Comparison of ENCODE assay signal across 8 cellular contexts in genomic region chr19:6271251-6271650, GRCh38. TPM values are rescaled to one million over a fixed set of nuclear protein-coding genes. Genes with fewer than 3 reads are reported as not detected.
DNase-seq lines count a peak whose midpoint lies in the region; ATAC-seq and TF ChIP-seq lines count a peak whose summit lies in the region.

No MANE protein-coding gene starts in this region.

- H3K27ac Mint-ChIP-seq in H9, result peak overlapping the region; percentile 90 to 94 (median 91); a peak in 5 of 7 replicates

- H3K79me2 ChIP-seq in H9 (ENCODE audit: insufficient read depth, low read length), result peaks cover 36% of the 10 kb centered on the region; the same call in 1 of the 2 replicates

- no peaks in the 10 kb centered on the region for H3K9me3 ChIP-seq in H9 (ENCODE audit: control insufficient read depth, low read depth, low read length)
- H3K9me3 ChIP-seq in ascending aorta, result no peaks in the 10 kb centered on the region
- H3K9me3 ChIP-seq in right cardiac atrium (ENCODE audit: control insufficient read depth, low read length), result no peaks in the 10 kb centered on the region

- H4K20me1 ChIP-seq in H9 (ENCODE audit: control insufficient read depth, insufficient read depth, insufficient read length), result no peaks in the 10 kb centered on the region

- no CpG with 5 or more reads among the region's 9 CpGs for WGBS in H9 (ENCODE audit: extremely low coverage, insufficient read length, low lambda C conversion rate)
- WGBS in right cardiac atrium, result 24% methylated on average over 9 of the region's 9 CpGs

- H2BK12ac ChIP-seq in H9 (ENCODE audit: insufficient read length, low read depth, low read length), result no peak overlapping the region

- H3K9me3 Mint-ChIP-seq in H9, result no peaks in the 10 kb centered on the region

- no peak overlapping the region for H2BK15ac ChIP-seq in H9 (ENCODE audit: low read depth, low read length)

- no peak overlapping the region for H3K23ac ChIP-seq in H9 (ENCODE audit: insufficient read length, low read depth, low read length)

- H3K36me3 ChIP-seq in ascending aorta, result peaks cover 21 to 33% of the 10 kb centered on the region in 2 donors

- no peaks in the 10 kb centered on the region for H3K27me3 ChIP-seq in H9 (ENCODE audit: insufficient read depth, low read length)
- H3K27me3 ChIP-seq in ascending aorta, result no peaks in the 10 kb centered on the region
- no peaks in the 10 kb centered on the region for H3K27me3 ChIP-seq in right cardiac atrium (ENCODE audit: control insufficient read depth, insufficient read depth)

- no peak overlapping the region for H2BK120ac ChIP-seq in H9 (ENCODE audit: low read depth, low read length, poor library complexity, severe bottlenecking)

- peaks cover 47 to 55% of the 10 kb centered on the region in 2 experiments for H3K4me1 Mint-ChIP-seq in H9

- peaks cover 25 to 45% (median 45%) of the 10 kb centered on the region in 3 experiments; a peak in 6 of 7 replicates for H3K36me3 Mint-ChIP-seq in H9 (ENCODE audit: insufficient read depth in 1 of 3, low read depth in 3 of 3)

- H3K27ac ChIP-seq in H9 (ENCODE audit: insufficient read length, low read depth, low read length) (no peak overlapping the region), ascending aorta (peak overlapping the region; percentile 90 to 92), right cardiac atrium (ENCODE audit: low read length) (peak overlapping the region; percentile 95), skin epidermis (peak overlapping the region in 16 of 21 experiments; percentile 7 to 94 (median 81))

- H3T11ph ChIP-seq in H9 (ENCODE audit: low read length), result no peak overlapping the region

- H3K4me3 Mint-ChIP-seq in H9, result no peak overlapping the region; a peak in 1 of 5 replicates

- H3K4me1 ChIP-seq in H9 (ENCODE audit: insufficient read depth, low read length) (peaks cover 6% of the 10 kb centered on the region; the same call in 1 of the 2 replicates), ascending aorta (peaks cover 18 to 47% of the 10 kb centered on the region in 2 donors), right cardiac atrium (ENCODE audit: control insufficient read depth, insufficient read depth, low read length) (peaks cover 41% of the 10 kb centered on the region)

- peak; percentile 54 for TF ChIP-seq CTCF in H9 (conservative IDR thresholded peaks at IDR 0.05)
- TF ChIP-seq CTCF in ascending aorta (IDR thresholded peaks at IDR 0.05), result peak in 1 of 3 experiments; percentile 8

- H3K14ac ChIP-seq in H9 (ENCODE audit: insufficient read depth, low read length), result no peak overlapping the region

- H3K4ac ChIP-seq in H9 (ENCODE audit: low read depth, low read length), result no peak overlapping the region

- H2BK20ac ChIP-seq in H9 (ENCODE audit: low read depth, low read length, poor library complexity, severe bottlenecking), result no peak overlapping the region

- no peak overlapping the region for H4K91ac ChIP-seq in H9 (ENCODE audit: insufficient read length, low read depth, low read length)

- H2BK5ac ChIP-seq in H9 (ENCODE audit: insufficient read length, low read length), result no peak overlapping the region

- H4K8ac ChIP-seq in H9 (replicated peaks; ENCODE audit: insufficient read length, low read depth, low read length), result no peak overlapping the region

- ATAC-seq in right cardiac atrium, result peak; percentile 1 to 2
- no peak for ATAC-seq in HG02840 (IDR thresholded peaks at IDR 0.05; ENCODE audit: low FRiP score, unreplicated experiment)
- ATAC-seq in GM21526 (IDR thresholded peaks at IDR 0.05; ENCODE audit: low FRiP score, unreplicated experiment), result no peak

- H3K4me2 ChIP-seq in H9 (ENCODE audit: insufficient read depth, insufficient read length, low read length), result no peak overlapping the region

- no peak overlapping the region for H3K56ac ChIP-seq in H9 (ENCODE audit: insufficient read length, low read depth, low read length)

- H3K18ac ChIP-seq in H9 (ENCODE audit: insufficient read length, low read depth, low read length), result no peak overlapping the region

- H3K9ac ChIP-seq in H9 (ENCODE audit: extremely low read depth, insufficient read length, low read length), result no peak overlapping the region

- peak; percentile 55 for DNase-seq in H9
- no peak for DNase-seq in ascending aorta (ENCODE audit: low spot score in 2 of 2)
- DNase-seq in right cardiac atrium, result peak in 2 of 3 donors; percentile 68 to 74
- DNase-seq in stimulated activated CD4-positive, alpha-beta T cell treated with anti-CD3 and anti-CD28 coated beads, Interleukin-4, amount 100 ng/mL, for 4 hours, result no peak
- DNase-seq in DMS114 treated with DMSO at 0.1 percent for 48 hours (lab: John Stamatoyannopoulos, UW; ENCODE audit: unreplicated experiment), result no peak

- no peaks in the 10 kb centered on the region for H3K27me3 Mint-ChIP-seq in H9 (ENCODE audit: low read depth)

- no peak overlapping the region for H2AFZ ChIP-seq in H9 (ENCODE audit: low read length)

- H2AK5ac ChIP-seq in H9 (ENCODE audit: insufficient read length, low read length), result no peak overlapping the region

- H3K4me3 ChIP-seq in ascending aorta (peak overlapping the region in 1 of 2 donors; percentile 59), right cardiac atrium (ENCODE audit: low read length) (peak overlapping the region; percentile 0), skin epidermis (no peak overlapping the region)

- no peaks in the 10 kb centered on the region for H3K23me2 ChIP-seq in H9 (ENCODE audit: insufficient read length, low read depth, low read length, poor library complexity, severe bottlenecking)

- intact Hi-C loops in ascending aorta (cut with DNase I) (loop anchor here (5.0 kb wide), 3 partner anchors 74 to 466 kb away; partner anchors contain the start of genes GPR108 and TRIP10), right cardiac atrium (cut with DNase I) (loop anchor here in 3 of 4 donors (5.0 kb wide), 2 partner anchors 34 to 39 kb away; no protein-coding TSS in a partner anchor)

- no peak overlapping the region for H4K5ac ChIP-seq in H9 (ENCODE audit: insufficient read length, low read depth, low read length)

- peaks cover 13% of the 10 kb centered on the region for H3K79me1 ChIP-seq in H9 (ENCODE audit: insufficient read depth, low read depth, low read length, poor library complexity, severe bottlenecking)

RNA-seq across cellular contexts. Expression of gene MLLT1, which starts 8.5 kb away (rescaled TPM):
- total RNA-seq in H9 (2021) (54.9 and 56.9 TPM in 2 replicates), ascending aorta (34.5 TPM), right cardiac atrium (10 to 100 TPM; 62.5 to 67.3 (median 65.5) TPM)
- polyA plus RNA-seq in right cardiac atrium, result 34.8 TPM

Comparison
In these comparisons a context has a peak if more than half of its experiments do, and no peak if none do; other contexts are left out.
1. DNase-seq: peak in H9 (single experiment) and right cardiac atrium (2 of 3); none in ascending aorta (0 of 2), stimulated activated CD4-positive, alpha-beta T cell treated with anti-CD3 and anti-CD28 coated beads, Interleukin-4, amount 100 ng/mL, for 4 hours (0 of 2) and DMS114 treated with DMSO at 0.1 percent for 48 hours (single experiment).
2. ATAC-seq: peak in right cardiac atrium (2 of 2); none in HG02840 (single experiment) and GM21526 (single experiment).